Comparison of ENCODE assay signal across 1 cellular context in the genomic region with DNA sequence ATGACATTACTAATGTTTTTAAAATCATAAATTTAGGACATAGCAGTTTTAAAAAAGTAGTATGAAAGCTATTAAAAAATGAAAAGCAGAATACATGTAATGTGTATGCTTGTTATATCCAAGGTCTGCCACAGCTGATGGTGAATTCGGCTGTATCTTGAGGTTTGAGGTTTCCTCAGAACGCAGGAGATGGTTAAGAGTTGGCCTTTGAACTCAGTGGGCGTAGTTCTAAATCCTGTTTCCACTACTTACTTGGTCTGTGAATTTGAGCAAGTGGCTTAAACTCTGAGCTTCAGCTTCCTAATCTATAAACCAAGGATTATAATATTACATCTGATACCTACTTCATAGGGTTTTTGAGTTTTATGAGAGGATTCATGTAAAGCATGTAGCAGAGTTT.
TF ChIP-seq lines count a peak whose summit lies in the region.

No MANE protein-coding gene starts in this region.

TF ChIP-seq in GM12878, 131 proteins besides CTCF, POLR2A, EP300 and RAD21 (continued from another document and continues in another):
- TF ChIP-seq, protein P1, sequence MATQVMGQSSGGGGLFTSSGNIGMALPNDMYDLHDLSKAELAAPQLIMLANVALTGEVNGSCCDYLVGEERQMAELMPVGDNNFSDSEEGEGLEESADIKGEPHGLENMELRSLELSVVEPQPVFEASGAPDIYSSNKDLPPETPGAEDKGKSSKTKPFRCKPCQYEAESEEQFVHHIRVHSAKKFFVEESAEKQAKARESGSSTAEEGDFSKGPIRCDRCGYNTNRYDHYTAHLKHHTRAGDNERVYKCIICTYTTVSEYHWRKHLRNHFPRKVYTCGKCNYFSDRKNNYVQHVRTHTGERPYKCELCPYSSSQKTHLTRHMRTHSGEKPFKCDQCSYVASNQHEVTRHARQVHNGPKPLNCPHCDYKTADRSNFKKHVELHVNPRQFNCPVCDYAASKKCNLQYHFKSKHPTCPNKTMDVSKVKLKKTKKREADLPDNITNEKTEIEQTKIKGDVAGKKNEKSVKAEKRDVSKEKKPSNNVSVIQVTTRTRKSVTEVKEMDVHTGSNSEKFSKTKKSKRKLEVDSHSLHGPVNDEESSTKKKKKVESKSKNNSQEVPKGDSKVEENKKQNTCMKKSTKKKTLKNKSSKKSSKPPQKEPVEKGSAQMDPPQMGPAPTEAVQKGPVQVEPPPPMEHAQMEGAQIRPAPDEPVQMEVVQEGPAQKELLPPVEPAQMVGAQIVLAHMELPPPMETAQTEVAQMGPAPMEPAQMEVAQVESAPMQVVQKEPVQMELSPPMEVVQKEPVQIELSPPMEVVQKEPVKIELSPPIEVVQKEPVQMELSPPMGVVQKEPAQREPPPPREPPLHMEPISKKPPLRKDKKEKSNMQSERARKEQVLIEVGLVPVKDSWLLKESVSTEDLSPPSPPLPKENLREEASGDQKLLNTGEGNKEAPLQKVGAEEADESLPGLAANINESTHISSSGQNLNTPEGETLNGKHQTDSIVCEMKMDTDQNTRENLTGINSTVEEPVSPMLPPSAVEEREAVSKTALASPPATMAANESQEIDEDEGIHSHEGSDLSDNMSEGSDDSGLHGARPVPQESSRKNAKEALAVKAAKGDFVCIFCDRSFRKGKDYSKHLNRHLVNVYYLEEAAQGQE (IDR thresholded peaks at IDR 0.05; ENCODE audit: low read depth, low read length) = no peak
- TF ChIP-seq, protein P2, sequence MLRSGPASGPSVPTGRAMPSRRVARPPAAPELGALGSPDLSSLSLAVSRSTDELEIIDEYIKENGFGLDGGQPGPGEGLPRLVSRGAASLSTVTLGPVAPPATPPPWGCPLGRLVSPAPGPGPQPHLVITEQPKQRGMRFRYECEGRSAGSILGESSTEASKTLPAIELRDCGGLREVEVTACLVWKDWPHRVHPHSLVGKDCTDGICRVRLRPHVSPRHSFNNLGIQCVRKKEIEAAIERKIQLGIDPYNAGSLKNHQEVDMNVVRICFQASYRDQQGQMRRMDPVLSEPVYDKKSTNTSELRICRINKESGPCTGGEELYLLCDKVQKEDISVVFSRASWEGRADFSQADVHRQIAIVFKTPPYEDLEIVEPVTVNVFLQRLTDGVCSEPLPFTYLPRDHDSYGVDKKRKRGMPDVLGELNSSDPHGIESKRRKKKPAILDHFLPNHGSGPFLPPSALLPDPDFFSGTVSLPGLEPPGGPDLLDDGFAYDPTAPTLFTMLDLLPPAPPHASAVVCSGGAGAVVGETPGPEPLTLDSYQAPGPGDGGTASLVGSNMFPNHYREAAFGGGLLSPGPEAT (IDR thresholded peaks at IDR 0.05; ENCODE audit: low read depth) = peak; percentile 54; the same call in 1 of the 2 replicates
- TF ChIP-seq ZNF24 (IDR thresholded peaks at IDR 0.05) (no peak), CHD2 (IDR thresholded peaks at IDR 0.05; ENCODE audit: borderline replicate concordance, low read depth, low read length) (no peak), TCF3 (IDR thresholded peaks at IDR 0.05; ENCODE audit: borderline replicate concordance, insufficient read depth, low read depth, low read length) (no peak), ZBED1 (IDR thresholded peaks at IDR 0.05; ENCODE audit: borderline replicate concordance) (no peak; the same call in 1 of the 2 replicates), SMAD1 (IDR thresholded peaks at IDR 0.05; ENCODE audit: low read depth, partially characterized antibody) (no peak), HDGF (IDR thresholded peaks at IDR 0.05) (no peak), MEF2B (IDR thresholded peaks at IDR 0.05; ENCODE audit: partially characterized antibody, poor library complexity, severe bottlenecking) (peak; percentile 20), NFIC (IDR thresholded peaks at IDR 0.05; ENCODE audit: low read depth, low read length) (peak; percentile 67), CEBPB (IDR thresholded peaks at IDR 0.05; ENCODE audit: borderline replicate concordance in 1 of 2, low read depth in 2 of 2, low read length in 2 of 2) (no peak), HDAC6 (IDR thresholded peaks at IDR 0.05; ENCODE audit: unreplicated experiment) (no peak), TCF12 (IDR thresholded peaks at IDR 0.05; ENCODE audit: low read depth, low read length) (0 out of 2 replicates have a peak, but pooled peaks have one; percentile 19), CHD1 (IDR thresholded peaks at IDR 0.05; ENCODE audit: low read depth, low read length) (no peak), SMC3 (IDR thresholded peaks at IDR 0.05; ENCODE audit: borderline replicate concordance, low read length) (no peak), SRF (IDR thresholded peaks at IDR 0.05; ENCODE audit: low read depth in 2 of 2, low read length in 2 of 2) (no peak), STAT3 (IDR thresholded peaks at IDR 0.05; ENCODE audit: low read depth, low read length) (no peak), RFX5 (IDR thresholded peaks at IDR 0.05; ENCODE audit: low read depth, low read length) (no peak), GABPA (IDR thresholded peaks at IDR 0.05; ENCODE audit: low read depth) (no peak), SP1 (IDR thresholded peaks at IDR 0.05; ENCODE audit: low read depth, low read length) (no peak), CBX3 (IDR thresholded peaks at IDR 0.05; ENCODE audit: borderline replicate concordance, low read depth) (no peak), FOXM1 (IDR thresholded peaks at IDR 0.05; ENCODE audit: low read depth, low read length) (no peak), RAD51 (IDR thresholded peaks at IDR 0.05) (peak; percentile 30; the same call in 1 of the 2 replicates), NR2F1 (conservative IDR thresholded peaks at IDR 0.05) (peak; percentile 96), YBX1 (IDR thresholded peaks at IDR 0.05) (no peak), ETV6 (conservative IDR thresholded peaks at IDR 0.05 in 1 of 2, IDR thresholded peaks at IDR 0.05 in 1 of 2; ENCODE audit: borderline replicate concordance in 1 of 2, low read depth in 1 of 2) (no peak), ESRRA (IDR thresholded peaks at IDR 0.05; ENCODE audit: low read length) (no peak), CREM (IDR thresholded peaks at IDR 0.05; ENCODE audit: low read depth) (no peak), MYB (IDR thresholded peaks at IDR 0.05; ENCODE audit: borderline replicate concordance, low read depth, low read length) (no peak), IKZF2 (IDR thresholded peaks at IDR 0.05) (peak; percentile 81 to 85; a peak in 3 of 4 replicates), YY1 (IDR thresholded peaks at IDR 0.05; ENCODE audit: low read depth, low read length) (no peak), SPI1 (IDR thresholded peaks at IDR 0.05; ENCODE audit: borderline replicate concordance, insufficient read depth, low read depth, low read length) (no peak), CBX5 (IDR thresholded peaks at IDR 0.05; ENCODE audit: low read depth) (0 out of 2 replicates have a peak, but pooled peaks have one; percentile 33), FOS (IDR thresholded peaks at IDR 0.05; ENCODE audit: borderline replicate concordance, extremely low read depth, insufficient read length) (no peak), BHLHE40 (IDR thresholded peaks at IDR 0.05; ENCODE audit: borderline replicate concordance in 1 of 2, low read depth in 2 of 2, low read length in 1 of 2) (peak in 1 of 2 experiments; percentile 8; a peak in 1 of 4 replicates), NBN (IDR thresholded peaks at IDR 0.05) (peak; percentile 62; the same call in 1 of the 2 replicates), MYC (IDR thresholded peaks at IDR 0.05; ENCODE audit: insufficient read depth, insufficient read length, insufficient replicate concordance, low read length, severe bottlenecking) (no peak), TAF1 (IDR thresholded peaks at IDR 0.05; ENCODE audit: borderline replicate concordance, low read depth, low read length) (no peak), KLF5 (IDR thresholded peaks at IDR 0.05; ENCODE audit: partially characterized antibody) (no peak), ZSCAN29 (IDR thresholded peaks at IDR 0.05) (peak; percentile 10; the same call in 1 of the 2 replicates), SREBF2 (IDR thresholded peaks at IDR 0.05; ENCODE audit: low read length) (no peak), MEF2A (IDR thresholded peaks at IDR 0.05; ENCODE audit: insufficient read depth, low read depth, low read length) (0 out of 2 replicates have a peak, but pooled peaks have one; percentile 35), BCL11A (IDR thresholded peaks at IDR 0.05; ENCODE audit: low read depth, low read length) (peak; percentile 58; the same call in 1 of the 2 replicates), HCFC1 (IDR thresholded peaks at IDR 0.05; ENCODE audit: low read length) (no peak)
- TF ChIP-seq, protein P3, sequence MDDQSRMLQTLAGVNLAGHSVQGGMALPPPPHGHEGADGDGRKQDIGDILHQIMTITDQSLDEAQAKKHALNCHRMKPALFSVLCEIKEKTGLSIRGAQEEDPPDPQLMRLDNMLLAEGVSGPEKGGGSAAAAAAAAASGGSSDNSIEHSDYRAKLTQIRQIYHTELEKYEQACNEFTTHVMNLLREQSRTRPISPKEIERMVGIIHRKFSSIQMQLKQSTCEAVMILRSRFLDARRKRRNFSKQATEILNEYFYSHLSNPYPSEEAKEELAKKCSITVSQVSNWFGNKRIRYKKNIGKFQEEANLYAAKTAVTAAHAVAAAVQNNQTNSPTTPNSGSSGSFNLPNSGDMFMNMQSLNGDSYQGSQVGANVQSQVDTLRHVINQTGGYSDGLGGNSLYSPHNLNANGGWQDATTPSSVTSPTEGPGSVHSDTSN (IDR thresholded peaks at IDR 0.05; ENCODE audit: insufficient replicate concordance, low read depth, low read length) = no peak
- TF ChIP-seq, protein P4, sequence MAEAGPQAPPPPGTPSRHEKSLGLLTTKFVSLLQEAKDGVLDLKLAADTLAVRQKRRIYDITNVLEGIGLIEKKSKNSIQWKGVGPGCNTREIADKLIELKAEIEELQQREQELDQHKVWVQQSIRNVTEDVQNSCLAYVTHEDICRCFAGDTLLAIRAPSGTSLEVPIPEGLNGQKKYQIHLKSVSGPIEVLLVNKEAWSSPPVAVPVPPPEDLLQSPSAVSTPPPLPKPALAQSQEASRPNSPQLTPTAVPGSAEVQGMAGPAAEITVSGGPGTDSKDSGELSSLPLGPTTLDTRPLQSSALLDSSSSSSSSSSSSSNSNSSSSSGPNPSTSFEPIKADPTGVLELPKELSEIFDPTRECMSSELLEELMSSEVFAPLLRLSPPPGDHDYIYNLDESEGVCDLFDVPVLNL (IDR thresholded peaks at IDR 0.05; ENCODE audit: low read depth, low read length) = no peak
- TF ChIP-seq, protein P5, sequence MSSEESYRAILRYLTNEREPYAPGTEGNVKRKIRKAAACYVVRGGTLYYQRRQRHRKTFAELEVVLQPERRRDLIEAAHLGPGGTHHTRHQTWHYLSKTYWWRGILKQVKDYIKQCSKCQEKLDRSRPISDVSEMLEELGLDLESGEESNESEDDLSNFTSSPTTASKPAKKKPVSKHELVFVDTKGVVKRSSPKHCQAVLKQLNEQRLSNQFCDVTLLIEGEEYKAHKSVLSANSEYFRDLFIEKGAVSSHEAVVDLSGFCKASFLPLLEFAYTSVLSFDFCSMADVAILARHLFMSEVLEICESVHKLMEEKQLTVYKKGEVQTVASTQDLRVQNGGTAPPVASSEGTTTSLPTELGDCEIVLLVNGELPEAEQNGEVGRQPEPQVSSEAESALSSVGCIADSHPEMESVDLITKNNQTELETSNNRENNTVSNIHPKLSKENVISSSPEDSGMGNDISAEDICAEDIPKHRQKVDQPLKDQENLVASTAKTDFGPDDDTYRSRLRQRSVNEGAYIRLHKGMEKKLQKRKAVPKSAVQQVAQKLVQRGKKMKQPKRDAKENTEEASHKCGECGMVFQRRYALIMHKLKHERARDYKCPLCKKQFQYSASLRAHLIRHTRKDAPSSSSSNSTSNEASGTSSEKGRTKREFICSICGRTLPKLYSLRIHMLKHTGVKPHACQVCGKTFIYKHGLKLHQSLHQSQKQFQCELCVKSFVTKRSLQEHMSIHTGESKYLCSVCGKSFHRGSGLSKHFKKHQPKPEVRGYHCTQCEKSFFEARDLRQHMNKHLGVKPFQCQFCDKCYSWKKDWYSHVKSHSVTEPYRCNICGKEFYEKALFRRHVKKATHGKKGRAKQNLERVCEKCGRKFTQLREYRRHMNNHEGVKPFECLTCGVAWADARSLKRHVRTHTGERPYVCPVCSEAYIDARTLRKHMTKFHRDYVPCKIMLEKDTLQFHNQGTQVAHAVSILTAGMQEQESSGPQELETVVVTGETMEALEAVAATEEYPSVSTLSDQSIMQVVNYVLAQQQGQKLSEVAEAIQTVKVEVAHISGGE (CRISPR knock-in tag; IDR thresholded peaks at IDR 0.05) = no peak
- TF ChIP-seq, protein P6, sequence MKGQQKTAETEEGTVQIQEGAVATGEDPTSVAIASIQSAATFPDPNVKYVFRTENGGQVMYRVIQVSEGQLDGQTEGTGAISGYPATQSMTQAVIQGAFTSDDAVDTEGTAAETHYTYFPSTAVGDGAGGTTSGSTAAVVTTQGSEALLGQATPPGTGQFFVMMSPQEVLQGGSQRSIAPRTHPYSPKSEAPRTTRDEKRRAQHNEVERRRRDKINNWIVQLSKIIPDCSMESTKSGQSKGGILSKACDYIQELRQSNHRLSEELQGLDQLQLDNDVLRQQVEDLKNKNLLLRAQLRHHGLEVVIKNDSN (IDR thresholded peaks at IDR 0.05; ENCODE audit: borderline replicate concordance, extremely low read length, insufficient read depth, low read depth, low read length) = no peak
- TF ChIP-seq, protein P7, sequence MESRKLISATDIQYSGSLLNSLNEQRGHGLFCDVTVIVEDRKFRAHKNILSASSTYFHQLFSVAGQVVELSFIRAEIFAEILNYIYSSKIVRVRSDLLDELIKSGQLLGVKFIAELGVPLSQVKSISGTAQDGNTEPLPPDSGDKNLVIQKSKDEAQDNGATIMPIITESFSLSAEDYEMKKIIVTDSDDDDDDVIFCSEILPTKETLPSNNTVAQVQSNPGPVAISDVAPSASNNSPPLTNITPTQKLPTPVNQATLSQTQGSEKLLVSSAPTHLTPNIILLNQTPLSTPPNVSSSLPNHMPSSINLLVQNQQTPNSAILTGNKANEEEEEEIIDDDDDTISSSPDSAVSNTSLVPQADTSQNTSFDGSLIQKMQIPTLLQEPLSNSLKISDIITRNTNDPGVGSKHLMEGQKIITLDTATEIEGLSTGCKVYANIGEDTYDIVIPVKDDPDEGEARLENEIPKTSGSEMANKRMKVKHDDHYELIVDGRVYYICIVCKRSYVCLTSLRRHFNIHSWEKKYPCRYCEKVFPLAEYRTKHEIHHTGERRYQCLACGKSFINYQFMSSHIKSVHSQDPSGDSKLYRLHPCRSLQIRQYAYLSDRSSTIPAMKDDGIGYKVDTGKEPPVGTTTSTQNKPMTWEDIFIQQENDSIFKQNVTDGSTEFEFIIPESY (IDR thresholded peaks at IDR 0.05) = no peak
- TF ChIP-seq, protein P8, sequence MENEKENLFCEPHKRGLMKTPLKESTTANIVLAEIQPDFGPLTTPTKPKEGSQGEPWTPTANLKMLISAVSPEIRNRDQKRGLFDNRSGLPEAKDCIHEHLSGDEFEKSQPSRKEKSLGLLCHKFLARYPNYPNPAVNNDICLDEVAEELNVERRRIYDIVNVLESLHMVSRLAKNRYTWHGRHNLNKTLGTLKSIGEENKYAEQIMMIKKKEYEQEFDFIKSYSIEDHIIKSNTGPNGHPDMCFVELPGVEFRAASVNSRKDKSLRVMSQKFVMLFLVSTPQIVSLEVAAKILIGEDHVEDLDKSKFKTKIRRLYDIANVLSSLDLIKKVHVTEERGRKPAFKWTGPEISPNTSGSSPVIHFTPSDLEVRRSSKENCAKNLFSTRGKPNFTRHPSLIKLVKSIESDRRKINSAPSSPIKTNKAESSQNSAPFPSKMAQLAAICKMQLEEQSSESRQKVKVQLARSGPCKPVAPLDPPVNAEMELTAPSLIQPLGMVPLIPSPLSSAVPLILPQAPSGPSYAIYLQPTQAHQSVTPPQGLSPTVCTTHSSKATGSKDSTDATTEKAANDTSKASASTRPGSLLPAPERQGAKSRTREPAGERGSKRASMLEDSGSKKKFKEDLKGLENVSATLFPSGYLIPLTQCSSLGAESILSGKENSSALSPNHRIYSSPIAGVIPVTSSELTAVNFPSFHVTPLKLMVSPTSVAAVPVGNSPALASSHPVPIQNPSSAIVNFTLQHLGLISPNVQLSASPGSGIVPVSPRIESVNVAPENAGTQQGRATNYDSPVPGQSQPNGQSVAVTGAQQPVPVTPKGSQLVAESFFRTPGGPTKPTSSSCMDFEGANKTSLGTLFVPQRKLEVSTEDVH (IDR thresholded peaks at IDR 0.05; ENCODE audit: low read depth, partially characterized antibody) = no peak
